In genomic region chr12:122089080-122089479, GRCh38 we compare ENCODE assay signal across 15 cellular contexts. TPM values are rescaled to one million over a fixed set of nuclear protein-coding genes. Genes with fewer than 3 reads are reported as not detected.
DNase-seq lines count a peak whose midpoint lies in the region; ATAC-seq and TF ChIP-seq lines count a peak whose summit lies in the region.
"Had no signal": no experiment of that assay in that cellular context is flagged by ENCODE, and none has a peak within 500 bp of the region (broad histone marks: within the 10 kb centered on the region; RNA-seq: fewer than 3 reads in every experiment).

No MANE protein-coding gene starts in this region.

- H3K27me3 Mint-ChIP-seq in effector memory CD8-positive, alpha-beta T cell = no peaks in the 10 kb centered on the region

- H3K79me2 ChIP-seq in smooth muscle cell (ENCODE audit: low read depth) = peaks cover 82% of the 10 kb centered on the region

- peak overlapping the region; percentile 15 to 59 for H3K27ac Mint-ChIP-seq in effector memory CD8-positive, alpha-beta T cell

- peaks cover 46% of the 10 kb centered on the region for H3F3A ChIP-seq in smooth muscle cell (ENCODE audit: low read depth)

- H4K20me1 ChIP-seq in smooth muscle cell (ENCODE audit: low read depth) = peaks cover 39% of the 10 kb centered on the region

- peaks cover 40% of the 10 kb centered on the region in 2 donors for H3K4me1 Mint-ChIP-seq in effector memory CD8-positive, alpha-beta T cell (ENCODE audit: low read depth in 2 of 2)

- H3K9me3 ChIP-seq in smooth muscle cell (replicated peaks; ENCODE audit: low read depth) = no peaks in the 10 kb centered on the region
- H3K9me3 ChIP-seq: suprapubic skin had no signal

- H3K9ac ChIP-seq in smooth muscle cell (ENCODE audit: low read depth) = no peak overlapping the region

- H3K4me1 ChIP-seq in smooth muscle cell (ENCODE audit: low read depth) = peaks cover 18% of the 10 kb centered on the region

- peak overlapping the region; percentile 49 for H3K27ac ChIP-seq in smooth muscle cell (ENCODE audit: low read depth)
- H3K27ac ChIP-seq: epithelial cell of prostate had no signal

- no peak overlapping the region for H2AFZ ChIP-seq in smooth muscle cell (ENCODE audit: low read depth)

- no peaks in the 10 kb centered on the region for H3K27me3 ChIP-seq in smooth muscle cell (ENCODE audit: low read depth)
- H3K27me3 ChIP-seq: suprapubic skin had no signal

- H3K4me2 ChIP-seq in smooth muscle cell = no peak overlapping the region

- no peak overlapping the region for H3K4me3 Mint-ChIP-seq in effector memory CD8-positive, alpha-beta T cell

- no peak overlapping the region for H3K4me3 ChIP-seq in smooth muscle cell
- H3K4me3 ChIP-seq: suprapubic skin had no signal

- no peaks in the 10 kb centered on the region for H3K9me3 Mint-ChIP-seq in effector memory CD8-positive, alpha-beta T cell

- DNase-seq in NCI-H1105 treated with DMSO at 0.1 percent for 48 hours (lab: John Stamatoyannopoulos, UW) = peak; percentile 9
- no peak for DNase-seq in NCI-H1105 (lab: John Stamatoyannopoulos, UW)
- peak; percentile 42 for DNase-seq in NCI-H345 (lab: John Stamatoyannopoulos, UW)
- DNase-seq in effector memory CD8-positive, alpha-beta T cell = no peak
- DNase-seq in smooth muscle cell (lab: John Stamatoyannopoulos, UW; ENCODE audit: unreplicated experiment) = no peak
- DNase-seq in cerebellar nuclear complex (lab: John Stamatoyannopoulos, UW) = no peak
- no peak for DNase-seq in NCI-H146 (lab: John Stamatoyannopoulos, UW)
- no peak for DNase-seq in COR-L47 (lab: John Stamatoyannopoulos, UW)
- DNase-seq: central memory CD4-positive, alpha-beta T cell; hippocampal formation; left ventricle myocardium superior; NCI-H82; SHP77 had no signal

- no peak for ATAC-seq in effector memory CD8-positive, alpha-beta T cell (replicated peaks)
- ATAC-seq: left ventricle myocardium superior had no signal

- peaks cover 13% of the 10 kb centered on the region for H3K36me3 Mint-ChIP-seq in effector memory CD8-positive, alpha-beta T cell (ENCODE audit: insufficient read depth)

- WGBS in smooth muscle cell (ENCODE audit: low lambda C conversion rate) = 67% methylated on average over 2 of the region's 2 CpGs

- no peak for TF ChIP-seq CTCF in smooth muscle cell (IDR thresholded peaks at IDR 0.05; ENCODE audit: borderline replicate concordance, insufficient read depth, poor library complexity, severe bottlenecking)

- no peaks in the 10 kb centered on the region for H3K36me3 ChIP-seq in smooth muscle cell (ENCODE audit: low read depth)

RNA-seq across cellular contexts. Expression of gene MLXIP, which starts 10.5 kb away (rescaled TPM):
- 7.6 and 11.8 TPM in 2 replicates for total RNA-seq in smooth muscle cell
- polyA plus RNA-seq in smooth muscle cell = 15.3 and 24.7 TPM in 2 replicates

Comparison
In these comparisons a context has a peak if more than half of its experiments do, and no peak if none do; other contexts are left out.
1. DNase-seq: peak in NCI-H1105 treated with DMSO at 0.1 percent for 48 hours (single experiment) and NCI-H345 (single experiment); none in NCI-H1105 (single experiment), effector memory CD8-positive, alpha-beta T cell (0 of 3), smooth muscle cell (single experiment), cerebellar nuclear complex (0 of 2), NCI-H146 (single experiment) and COR-L47 (single experiment).